Comparison of ENCODE assay signal across 34 cellular contexts in genomic region chr6:45231660-45232059, GRCh38.
"Had no signal": no experiment of that assay in that cellular context is flagged by ENCODE, and none has a peak within 500 bp of the region (broad histone marks: within the 10 kb centered on the region; RNA-seq: fewer than 3 reads in every experiment).

No MANE protein-coding gene starts in this region.

- H3K27me3 ChIP-seq: MG63 had no signal

- H3K36me3 ChIP-seq: MG63 had no signal

- H3K4me3 ChIP-seq: MG63 had no signal

- DNase-seq: Karpas-422, Kasumi-1, MG63, MM.1S, MV-4-11, NCI-H1048, NCI-H1092, NCI-H1092 treated with DMSO at 0.1 percent for 48 hours, NCI-H1105, NCI-H1105 treated with DMSO at 0.1 percent for 48 hours, NCI-H1417, NCI-H1417 treated with DMSO at 0.1 percent for 48 hours, NCI-H1436, NCI-H1436 treated with DMSO at 0.1 percent for 48 hours, NCI-H146, NCI-H1694, NCI-H1694 treated with DMSO at 0.1 percent for 48 hours, NCI-H187, NCI-H187 treated with DMSO at 0.1 percent for 48 hours, NCI-H1930, NCI-H2029, NCI-H2029 treated with DMSO at 0.1 percent for 48 hours, NCI-H2081, NCI-H2081 treated with DMSO at 0.1 percent for 48 hours, NCI-H2107, NCI-H2171, NCI-H2171 treated with DMSO at 0.1 percent for 48 hours, NCI-H2227 treated with DMSO at 0.1 percent for 48 hours, NCI-H226, NCI-H345, NCI-H446, NCI-H446 treated with DMSO at 0.1 percent for 48 hours, NCI-H510A, NCI-H510A treated with DMSO at 0.1 percent for 48 hours had no signal
